8 cellular contexts compared by ENCODE assay signal in the genomic region with DNA sequence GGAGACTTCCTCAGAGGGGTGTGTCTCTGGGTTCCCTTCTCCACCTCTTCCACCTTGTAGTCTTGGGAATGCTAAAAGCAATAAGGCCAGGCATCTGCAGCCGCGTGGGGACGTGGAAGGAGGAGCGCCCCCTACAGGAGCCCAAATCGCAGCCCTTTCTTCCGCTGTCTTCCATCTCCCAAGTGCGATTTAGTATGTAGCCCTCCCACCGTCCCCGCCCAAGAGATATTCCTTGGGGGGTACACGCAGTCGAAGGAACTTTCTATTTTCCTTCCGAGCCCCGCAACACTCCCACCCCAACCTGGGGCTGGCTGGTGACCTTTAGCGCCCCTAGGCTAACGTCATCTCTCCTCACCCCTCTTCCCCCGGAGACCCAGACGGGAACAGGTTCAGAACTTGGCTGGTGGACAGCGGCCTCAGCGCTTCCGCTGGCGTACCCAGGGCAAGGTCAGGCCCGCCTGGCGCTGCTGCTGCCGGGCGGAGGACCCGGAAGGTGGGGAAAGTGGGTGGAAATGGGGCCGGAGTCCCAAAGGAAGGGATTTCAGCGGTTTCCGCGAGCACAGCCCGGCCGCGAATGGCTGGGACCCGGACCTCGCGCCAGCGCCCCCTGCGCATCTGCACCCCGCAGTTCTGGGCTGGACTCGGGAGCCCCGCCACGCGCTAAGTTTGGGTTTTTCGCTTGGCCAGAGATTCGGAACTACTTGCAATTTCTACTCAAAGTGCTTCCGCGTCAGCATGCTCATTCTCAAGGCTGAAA. TPM values are rescaled to one million over a fixed set of nuclear protein-coding genes. Genes with fewer than 3 reads are reported as not detected.
DNase-seq lines count a peak whose midpoint lies in the region; ATAC-seq and TF ChIP-seq lines count a peak whose summit lies in the region.

No MANE protein-coding gene starts in this region.

- H3K4me1 ChIP-seq in naive thymus-derived CD4-positive, alpha-beta T cell (ENCODE audit: control insufficient read depth in 2 of 2, insufficient read depth in 2 of 2, low read length in 2 of 2) = no peaks in the 10 kb centered on the region
- peaks cover 8% of the 10 kb centered on the region for H3K4me1 ChIP-seq in upper lobe of right lung

- peak; percentile 6 for DNase-seq in activated effector memory CD4-positive, alpha-beta T cell treated with Interleukin-2 at 50 U/mL for 16 hours
- DNase-seq in activated effector memory CD4-positive, alpha-beta T cell treated with anti-CD3 and anti-CD28 coated beads, Interleukin-2, amount 50 U/mL, for 16 hours = no peak
- DNase-seq in NCI-H2029 (lab: John Stamatoyannopoulos, UW) (peak; percentile 31), fibroblast of the conjunctiva (ENCODE audit: low read depth) (peak; percentile 9), upper lobe of right lung (peak; percentile 87)
- peak; percentile 73 for DNase-seq in activated CD8-positive, alpha-beta memory T cell treated with anti-CD3 and anti-CD28 coated beads, Interleukin-2, amount 50 U/mL, for 48 hours
- peak in 5 of 9 donors; percentile 8 to 42 (median 14) for DNase-seq in naive thymus-derived CD4-positive, alpha-beta T cell

- H3K4me3 Mint-ChIP-seq in naive thymus-derived CD4-positive, alpha-beta T cell = peak overlapping the region; percentile 62 to 80 (median 74)

- peaks cover 67 to 75% (median 69%) of the 10 kb centered on the region in 5 donors for H3K27me3 Mint-ChIP-seq in naive thymus-derived CD4-positive, alpha-beta T cell

- POLR2A ChIA-PET in naive thymus-derived CD4-positive, alpha-beta T cell (lab: Charles Lee) = no interaction called here

- intact Hi-C loops in naive thymus-derived CD4-positive, alpha-beta T cell (cut with micrococcal nuclease) = no loop called here
- intact Hi-C loops in upper lobe of right lung (cut with DNase I) = no loop called here

- no peaks in the 10 kb centered on the region for H3K9me3 ChIP-seq in naive thymus-derived CD4-positive, alpha-beta T cell (ENCODE audit: control insufficient read depth in 2 of 3, low read length in 3 of 3)
- H3K9me3 ChIP-seq in upper lobe of right lung = no peaks in the 10 kb centered on the region

- peak overlapping the region in 1 of 9 donors; percentile 38 for H3K27ac Mint-ChIP-seq in naive thymus-derived CD4-positive, alpha-beta T cell

- CTCF ChIA-PET in naive thymus-derived CD4-positive, alpha-beta T cell (lab: Charles Lee) = no interaction called here

- H3K36me3 Mint-ChIP-seq in naive thymus-derived CD4-positive, alpha-beta T cell = peaks cover 0 to 8% (median 0%) of the 10 kb centered on the region in 5 donors

- TF ChIP-seq CTCF in upper lobe of right lung (IDR thresholded peaks at IDR 0.05) = no peak

- H3K27me3 ChIP-seq in naive thymus-derived CD4-positive, alpha-beta T cell (ENCODE audit: control insufficient read depth in 2 of 2, insufficient read depth in 2 of 2, low read length in 2 of 2) = peaks cover 4 to 21% of the 10 kb centered on the region in 2 donors
- H3K27me3 ChIP-seq in upper lobe of right lung = peaks cover 63% of the 10 kb centered on the region

- peak overlapping the region; percentile 43 for H3K4me3 ChIP-seq in naive thymus-derived CD4-positive, alpha-beta T cell (ENCODE audit: low read length)
- H3K4me3 ChIP-seq in upper lobe of right lung = peak overlapping the region; percentile 70

- ATAC-seq in HG02642 (IDR thresholded peaks at IDR 0.05; ENCODE audit: poor library complexity, unreplicated experiment) (peak; percentile 49), upper lobe of right lung (peak; percentile 90)
- ATAC-seq in naive thymus-derived CD4-positive, alpha-beta T cell = peak; percentile 58

- no peak overlapping the region for H3K27ac ChIP-seq in naive thymus-derived CD4-positive, alpha-beta T cell (ENCODE audit: low read depth, low read length)
- peak overlapping the region; percentile 47 for H3K27ac ChIP-seq in upper lobe of right lung

- peaks cover 11 to 33% (median 24%) of the 10 kb centered on the region in 7 donors for H3K4me1 Mint-ChIP-seq in naive thymus-derived CD4-positive, alpha-beta T cell

- H3K36me3 ChIP-seq in naive thymus-derived CD4-positive, alpha-beta T cell (ENCODE audit: control insufficient read depth in 2 of 3, insufficient read depth in 3 of 3, low read length in 3 of 3) = no peaks in the 10 kb centered on the region
- no peaks in the 10 kb centered on the region for H3K36me3 ChIP-seq in upper lobe of right lung

- peaks cover 0 to 23% (median 11%) of the 10 kb centered on the region in 11 donors for H3K9me3 Mint-ChIP-seq in naive thymus-derived CD4-positive, alpha-beta T cell

RNA-seq across cellular contexts. Expression of a gene that starts 2.1 kb away (rescaled TPM):
- not detected for total RNA-seq in naive thymus-derived CD4-positive, alpha-beta T cell
- polyA plus RNA-seq in naive thymus-derived CD4-positive, alpha-beta T cell = not detected
- not detected for total RNA-seq in upper lobe of right lung
